Comparison of ENCODE assay signal across 1 cellular context in the genomic region with DNA sequence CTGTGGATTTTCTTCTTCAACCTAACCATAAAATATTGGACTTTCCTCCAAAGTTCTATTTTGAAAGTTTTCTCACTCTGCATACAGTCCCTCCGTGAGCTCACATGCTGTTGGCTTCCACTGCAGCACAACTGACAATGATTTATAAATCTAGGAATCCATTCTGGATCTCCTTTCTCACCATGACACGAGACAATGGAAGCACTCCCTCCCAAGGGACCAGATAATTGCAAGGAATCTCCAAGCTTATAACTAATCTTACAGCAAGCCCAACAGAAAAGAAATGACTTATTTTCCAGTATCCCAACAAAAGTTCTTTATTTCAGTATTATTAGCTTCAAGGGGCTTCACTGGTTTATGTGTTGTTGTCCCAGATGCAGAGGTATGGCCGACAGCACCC.
TF ChIP-seq lines count a peak whose summit lies in the region.

No MANE protein-coding gene starts in this region.

TF ChIP-seq in IMR-90, 13 proteins besides CTCF, POLR2A, EP300 and RAD21:
- no peak for TF ChIP-seq RCOR1 (IDR thresholded peaks at IDR 0.05; ENCODE audit: insufficient replicate concordance, low read length)
- TF ChIP-seq, protein P1, sequence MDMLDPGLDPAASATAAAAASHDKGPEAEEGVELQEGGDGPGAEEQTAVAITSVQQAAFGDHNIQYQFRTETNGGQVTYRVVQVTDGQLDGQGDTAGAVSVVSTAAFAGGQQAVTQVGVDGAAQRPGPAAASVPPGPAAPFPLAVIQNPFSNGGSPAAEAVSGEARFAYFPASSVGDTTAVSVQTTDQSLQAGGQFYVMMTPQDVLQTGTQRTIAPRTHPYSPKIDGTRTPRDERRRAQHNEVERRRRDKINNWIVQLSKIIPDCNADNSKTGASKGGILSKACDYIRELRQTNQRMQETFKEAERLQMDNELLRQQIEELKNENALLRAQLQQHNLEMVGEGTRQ (IDR thresholded peaks at IDR 0.05; ENCODE audit: low read depth, low read length) = no peak
- no peak for TF ChIP-seq CEBPB (IDR thresholded peaks at IDR 0.05; ENCODE audit: low read depth, low read length)
- no peak for TF ChIP-seq MAZ (IDR thresholded peaks at IDR 0.05; ENCODE audit: borderline replicate concordance, low read depth, low read length)
- no peak for TF ChIP-seq NFE2L2 (IDR thresholded peaks at IDR 0.05; ENCODE audit: low read depth, low read length)
- TF ChIP-seq FOS (IDR thresholded peaks at IDR 0.05; ENCODE audit: low read depth, low read length) = no peak
- TF ChIP-seq MXI1 (IDR thresholded peaks at IDR 0.05; ENCODE audit: borderline replicate concordance, low read depth, low read length) = no peak
- no peak for TF ChIP-seq MAFK (IDR thresholded peaks at IDR 0.05; ENCODE audit: low read depth, low read length)
- no peak for TF ChIP-seq CHD1 (IDR thresholded peaks at IDR 0.05; ENCODE audit: low read depth, low read length)
- TF ChIP-seq SMC3 (IDR thresholded peaks at IDR 0.05; ENCODE audit: low read depth, low read length) = no peak
TF ChIP-seq in IMR-90: peak in this region for 0.
